ENCODE assay signal across 10 cellular contexts in genomic region chr1:8239039-8239305, GRCh38.
DNase-seq lines count a peak whose midpoint lies in the region; TF ChIP-seq lines count a peak whose summit lies in the region.
"Had no signal": no experiment of that assay in that cellular context is flagged by ENCODE, and none has a peak within 500 bp of the region (broad histone marks: within the 10 kb centered on the region; RNA-seq: fewer than 3 reads in every experiment).

No MANE protein-coding gene starts in this region.

- in situ Hi-C loops in ACHN (cut with HindIII; ENCODE audit: low pct_ligation_motif_present, low pct_unique_long_range_greater_than_20kb, low sequenced_read_pairs), result no loop called here

- no peak overlapping the region for H3K9ac ChIP-seq in endodermal cell (ENCODE audit: extremely low read depth, low read length, poor library complexity, severe bottlenecking)

- H3K27ac Mint-ChIP-seq in endodermal cell, result no peak overlapping the region
- no peak overlapping the region for H3K27ac Mint-ChIP-seq in activated T-helper 2 cell treated with anti-CD3 and anti-CD28 coated beads, Interferon-gamma antibody, Interleukin-2, Interleukin-4, amounts not matched to agents 10 μg/mL and 5 μg/mL and 100 μg/mL, durations not matched to agents 14 hours and 24 hours and 36 hours
- H3K27ac Mint-ChIP-seq: natural killer cell treated with Interleukin-12 subunit alpha and Interleukin-12 subunit beta and Interleukin-15 and Interleukin-18, amount 100 ng/mL, for 72 hours had no signal

- H3K9me3 Mint-ChIP-seq in endodermal cell, result peaks cover 2% of the 10 kb centered on the region
- no peaks in the 10 kb centered on the region for H3K9me3 Mint-ChIP-seq in activated T-helper 2 cell treated with anti-CD3 and anti-CD28 coated beads, Interferon-gamma antibody, Interleukin-2, Interleukin-4, amounts not matched to agents 10 μg/mL and 5 μg/mL and 100 μg/mL, durations not matched to agents 14 hours and 24 hours and 36 hours
- H3K9me3 Mint-ChIP-seq: natural killer cell treated with Interleukin-12 subunit alpha and Interleukin-12 subunit beta and Interleukin-15 and Interleukin-18, amount 100 ng/mL, for 72 hours had no signal

- H3K36me3 Mint-ChIP-seq in endodermal cell (ENCODE audit: low read depth), result no peaks in the 10 kb centered on the region
- no peaks in the 10 kb centered on the region for H3K36me3 Mint-ChIP-seq in activated T-helper 2 cell treated with anti-CD3 and anti-CD28 coated beads, Interferon-gamma antibody, Interleukin-2, Interleukin-4, amounts not matched to agents 10 μg/mL and 5 μg/mL and 100 μg/mL, durations not matched to agents 14 hours and 24 hours and 36 hours (ENCODE audit: low read depth)
- H3K36me3 Mint-ChIP-seq: natural killer cell treated with Interleukin-12 subunit alpha and Interleukin-12 subunit beta and Interleukin-15 and Interleukin-18, amount 100 ng/mL, for 72 hours had no signal

- H3K27ac ChIP-seq in endodermal cell (ENCODE audit: low read depth, low read length) (no peak overlapping the region), mesodermal cell (ENCODE audit: low read depth, low read length, severe bottlenecking) (peak overlapping the region; percentile 43)

- H3K4me3 ChIP-seq in endodermal cell (ENCODE audit: low read length) (no peak overlapping the region), mesodermal cell (ENCODE audit: extremely low read depth, insufficient read depth, low read length, poor library complexity, severe bottlenecking) (no peak overlapping the region)

- H3K4me3 Mint-ChIP-seq in endodermal cell, result no peak overlapping the region
- H3K4me3 Mint-ChIP-seq in activated T-helper 2 cell treated with anti-CD3 and anti-CD28 coated beads, Interferon-gamma antibody, Interleukin-2, Interleukin-4, amounts not matched to agents 10 μg/mL and 5 μg/mL and 100 μg/mL, durations not matched to agents 14 hours and 24 hours and 36 hours (ENCODE audit: low read depth), result no peak overlapping the region
- H3K4me3 Mint-ChIP-seq: natural killer cell treated with Interleukin-12 subunit alpha and Interleukin-12 subunit beta and Interleukin-15 and Interleukin-18, amount 100 ng/mL, for 72 hours had no signal

- peak; percentile 38 for TF ChIP-seq CTCF in endodermal cell (conservative IDR thresholded peaks at IDR 0.05)

- no peaks in the 10 kb centered on the region for H3K27me3 ChIP-seq in endodermal cell (ENCODE audit: control insufficient read depth, insufficient read depth, low read length, poor library complexity, severe bottlenecking)

- intact Hi-C loops in activated T-helper 2 cell treated with anti-CD3 and anti-CD28 coated beads, Interferon-gamma antibody, Interleukin-2, Interleukin-4, amounts not matched to agents 10 μg/mL and 5 μg/mL and 100 μg/mL, durations not matched to agents 14 hours and 24 hours and 36 hours (cut with micrococcal nuclease), result no loop called here

- H3K9me3 ChIP-seq in endodermal cell (ENCODE audit: control insufficient read depth, low read length) (no peaks in the 10 kb centered on the region), mesodermal cell (ENCODE audit: control insufficient read depth, low read length) (no peaks in the 10 kb centered on the region)

- DNase-seq in ACHN (peak; percentile 16), LoVo (ENCODE audit: low spot score) (peak; percentile 39), endodermal cell (no peak), OCI-M1 (lab: John Stamatoyannopoulos, UW) (no peak), foreskin melanocyte (no peak)
- no peak for DNase-seq in stimulated activated CD4-positive, alpha-beta T cell treated with anti-CD3 and anti-CD28 coated beads, Interleukin-4, amount 100 ng/mL, for 1 hour
- no peak for DNase-seq in activated T-helper 2 cell treated with anti-CD3 and anti-CD28 coated beads, Interferon-gamma antibody, Interleukin-2, Interleukin-4, amounts not matched to agents 10 μg/mL and 5 μg/mL and 100 μg/mL, durations not matched to agents 14 hours and 24 hours and 36 hours (ENCODE audit: low spot score)
- DNase-seq: stimulated activated naive CD4-positive, alpha-beta T cell treated with Interleukin-2 at 50 U/mL for 16 hours had no signal

- H3K4me1 ChIP-seq in endodermal cell (ENCODE audit: control insufficient read depth, insufficient read depth, low read length) (no peaks in the 10 kb centered on the region), mesodermal cell (ENCODE audit: control insufficient read depth, insufficient read depth, low read length, poor library complexity, severe bottlenecking) (peaks cover 14% of the 10 kb centered on the region)

- no peaks in the 10 kb centered on the region for H3K36me3 ChIP-seq in endodermal cell (ENCODE audit: control insufficient read depth, insufficient read depth, low read length)
- no peaks in the 10 kb centered on the region for H3K36me3 ChIP-seq in mesodermal cell (ENCODE audit: control insufficient read depth, insufficient read depth, low read length)

- H3K27me3 Mint-ChIP-seq in endodermal cell (ENCODE audit: insufficient read depth), result peaks cover 2% of the 10 kb centered on the region
- no peaks in the 10 kb centered on the region for H3K27me3 Mint-ChIP-seq in activated T-helper 2 cell treated with anti-CD3 and anti-CD28 coated beads, Interferon-gamma antibody, Interleukin-2, Interleukin-4, amounts not matched to agents 10 μg/mL and 5 μg/mL and 100 μg/mL, durations not matched to agents 14 hours and 24 hours and 36 hours (ENCODE audit: low read depth)

- WGBS in endodermal cell (ENCODE audit: insufficient coverage in 1 of 2, insufficient read length in 1 of 2), 2 experiments, result 82 to 97% methylated on average over 5 of the region's 5 CpGs
- 80 to 87% methylated on average over 4 of the region's 5 CpGs for WGBS in mesodermal cell (ENCODE audit: insufficient coverage in 2 of 2), 2 experiments

- H3K4me1 Mint-ChIP-seq in endodermal cell, result peaks cover 15% of the 10 kb centered on the region
- H3K4me1 Mint-ChIP-seq in activated T-helper 2 cell treated with anti-CD3 and anti-CD28 coated beads, Interferon-gamma antibody, Interleukin-2, Interleukin-4, amounts not matched to agents 10 μg/mL and 5 μg/mL and 100 μg/mL, durations not matched to agents 14 hours and 24 hours and 36 hours (ENCODE audit: low read depth), result peaks cover 6% of the 10 kb centered on the region

Comparison
In these comparisons a context has a peak if more than half of its experiments do, and no peak if none do; other contexts are left out.
1. DNase-seq: peak in ACHN (single experiment) and LoVo (single experiment); none in endodermal cell (single experiment), OCI-M1 (single experiment), stimulated activated CD4-positive, alpha-beta T cell treated with anti-CD3 and anti-CD28 coated beads, Interleukin-4, amount 100 ng/mL, for 1 hour (single experiment), activated T-helper 2 cell treated with anti-CD3 and anti-CD28 coated beads, Interferon-gamma antibody, Interleukin-2, Interleukin-4, amounts not matched to agents 10 μg/mL and 5 μg/mL and 100 μg/mL, durations not matched to agents 14 hours and 24 hours and 36 hours (single experiment) and foreskin melanocyte (single experiment).